Comparison of ENCODE assay signal across 20 cellular contexts in the genomic region with DNA sequence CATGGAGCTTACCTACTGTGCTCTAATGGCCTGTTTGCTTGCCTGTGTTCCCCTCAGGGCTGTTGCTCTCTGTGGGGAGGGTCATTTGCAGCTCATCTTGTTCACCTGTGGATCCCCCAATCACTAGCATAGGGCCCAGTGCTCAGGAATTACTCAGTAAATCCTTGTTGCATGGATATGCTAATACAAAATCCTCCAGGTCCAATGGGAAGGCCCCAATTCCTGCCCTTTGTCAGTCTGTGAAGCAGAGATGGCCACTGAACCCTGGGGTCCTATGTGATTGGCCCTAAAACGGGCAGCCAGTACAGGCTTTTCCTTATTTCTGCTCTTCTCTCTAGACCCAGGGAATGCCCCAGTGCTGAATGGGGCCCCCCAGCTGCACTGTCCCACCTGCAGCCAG. TPM values are rescaled to one million over a fixed set of nuclear protein-coding genes. Genes with fewer than 3 reads are reported as not detected.
DNase-seq lines count a peak whose midpoint lies in the region; ATAC-seq, FAIRE-seq and TF ChIP-seq lines count a peak whose summit lies in the region.
"Had no signal": no experiment of that assay in that cellular context is flagged by ENCODE, and none has a peak within 500 bp of the region (broad histone marks: within the 10 kb centered on the region; RNA-seq: fewer than 3 reads in every experiment).

No MANE protein-coding gene starts in this region.

- H4K20me1 ChIP-seq in GM23338 (replicated peaks; ENCODE audit: insufficient read depth) = no peaks in the 10 kb centered on the region
- no peaks in the 10 kb centered on the region for H4K20me1 ChIP-seq in H1 (replicated peaks in 1 of 2; ENCODE audit: control insufficient read depth in 1 of 2, insufficient read depth in 2 of 2, low read length in 2 of 2)
- H4K20me1 ChIP-seq in hepatocyte (ENCODE audit: insufficient read depth, poor library complexity, severe bottlenecking) = no peaks in the 10 kb centered on the region

- H3K27me3 ChIP-seq in GM23338 (ENCODE audit: insufficient read depth) = no peaks in the 10 kb centered on the region
- no peaks in the 10 kb centered on the region for H3K27me3 ChIP-seq in H1 (replicated peaks in 1 of 4; ENCODE audit: control insufficient read depth in 3 of 4, extremely low read depth in 1 of 4, insufficient read depth in 3 of 4, low read length in 3 of 4)
- H3K27me3 ChIP-seq in mesendoderm (ENCODE audit: insufficient read depth, low read length, poor library complexity) = no peaks in the 10 kb centered on the region
- no peaks in the 10 kb centered on the region for H3K27me3 ChIP-seq in hepatocyte
- H3K27me3 ChIP-seq in SJCRH30 = peaks cover 8% of the 10 kb centered on the region
- H3K27me3 ChIP-seq: BE2C had no signal

- H3K27ac ChIP-seq in GM23338 (ENCODE audit: low read depth) = no peak overlapping the region
- H3K27ac ChIP-seq in H1 (ENCODE audit: low read depth, low read length) = no peak overlapping the region
- no peak overlapping the region for H3K27ac ChIP-seq in mesendoderm (ENCODE audit: low read depth, low read length)
- no peak overlapping the region for H3K27ac ChIP-seq in hepatocyte
- H3K27ac ChIP-seq in SJCRH30 = no peak overlapping the region
- H3K27ac ChIP-seq: KMS-11 had no signal

- DNase-seq in ELF-1 (ENCODE audit: low read depth, low spot score) (peak; percentile 29), GM23338 (ENCODE audit: low spot score) (peak; percentile 53), H1 (ENCODE audit: low read depth in 1 of 2, low spot score in 2 of 2) (no peak), mesendoderm (peak; percentile 53), hepatocyte (ENCODE audit: low spot score) (no peak), SJCRH30 (no peak), H54 (ENCODE audit: insufficient read length, low spot score) (no peak)
- DNase-seq in activated T-cell treated with anti-CD3 and anti-CD28 coated beads, Interleukin-2, amount 50 U/mL, for 24 hours = no peak
- DNase-seq: ACHN; BE2C; C1 segment of cervical spinal cord; CD4-positive, CD25-positive, alpha-beta regulatory T cell; CD8-positive, alpha-beta memory T cell; COR-L47; DMS 273 treated with DMSO at 0.1 percent for 48 hours; DMS79 had no signal

- H3K36me3 ChIP-seq in GM23338 (ENCODE audit: insufficient read depth) (no peaks in the 10 kb centered on the region), H1 (ENCODE audit: control insufficient read depth in 2 of 4, insufficient read depth in 4 of 4, low read length in 3 of 4) (no peaks in the 10 kb centered on the region), mesendoderm (ENCODE audit: control insufficient read depth, insufficient read depth, low read length) (no peaks in the 10 kb centered on the region), hepatocyte (replicated peaks; ENCODE audit: insufficient read depth, low read depth) (no peaks in the 10 kb centered on the region), SJCRH30 (no peaks in the 10 kb centered on the region)
- H3K36me3 ChIP-seq: BE2C, HAP-1 had no signal

- H3K23me2 ChIP-seq in H1 (ENCODE audit: low read depth, low read length) = no peaks in the 10 kb centered on the region; the same call in 1 of the 2 replicates

- no peak overlapping the region for H4K91ac ChIP-seq in H1 (replicated peaks; ENCODE audit: insufficient read length, low read length)

- no peak overlapping the region for H3K14ac ChIP-seq in H1 (ENCODE audit: insufficient read length)

- H3K4me1 Mint-ChIP-seq in GM23338 = peaks cover 8% of the 10 kb centered on the region; the same call in 2 of the 3 replicates
- no peaks in the 10 kb centered on the region for H3K4me1 Mint-ChIP-seq in activated T-cell treated with anti-CD3 and anti-CD28 coated beads, Interleukin-2, amount 50 U/mL, for 24 hours (ENCODE audit: low read depth)
- H3K4me1 Mint-ChIP-seq: CD4-positive, CD25-positive, alpha-beta regulatory T cell; CD8-positive, alpha-beta memory T cell had no signal

- H2AFZ ChIP-seq in GM23338 = peak overlapping the region; percentile 89; the same call in 1 of the 2 replicates
- H2AFZ ChIP-seq in H1 (ENCODE audit: low read length) = peak overlapping the region; percentile 96
- no peak overlapping the region for H2AFZ ChIP-seq in hepatocyte

- no peak for TF ChIP-seq CTCF in GM23338 (conservative IDR thresholded peaks at IDR 0.05; ENCODE audit: low read depth in 2 of 2)
- peak in 1 of 3 experiments; percentile 12; a peak in 1 of 4 replicates for TF ChIP-seq CTCF in H1 (IDR thresholded peaks at IDR 0.05; ENCODE audit: control extremely low read depth in 1 of 3, insufficient read depth in 1 of 3, low read depth in 1 of 3, low read length in 3 of 3)
- TF ChIP-seq CTCF in hepatocyte (IDR thresholded peaks at IDR 0.05; ENCODE audit: poor library complexity) = no peak

- H3K4me2 ChIP-seq in GM23338 (no peak overlapping the region), H1 (ENCODE audit: insufficient read depth in 1 of 2, low read depth in 2 of 2, low read length in 2 of 2) (no peak overlapping the region; a peak in 1 of 4 replicates), mesendoderm (ENCODE audit: low read length) (no peak overlapping the region), hepatocyte (no peak overlapping the region)
- H3K4me2 ChIP-seq: KMS-11 had no signal

- H3K9me3 Mint-ChIP-seq in GM23338 = no peaks in the 10 kb centered on the region
- no peaks in the 10 kb centered on the region for H3K9me3 Mint-ChIP-seq in activated T-cell treated with anti-CD3 and anti-CD28 coated beads, Interleukin-2, amount 50 U/mL, for 24 hours
- H3K9me3 Mint-ChIP-seq: CD8-positive, alpha-beta memory T cell had no signal

- H3K9ac ChIP-seq in H1 (replicated peaks in 1 of 4; ENCODE audit: extremely low read depth in 1 of 4, low read depth in 3 of 4, low read length in 3 of 4) = no peak overlapping the region
- no peak overlapping the region for H3K9ac ChIP-seq in mesendoderm (ENCODE audit: low read length)
- H3K9ac ChIP-seq: KMS-11 had no signal

- H3K56ac ChIP-seq in H1 (replicated peaks; ENCODE audit: insufficient read length, low read depth, low read length) = no peak overlapping the region
- no peak overlapping the region for H3K56ac ChIP-seq in mesendoderm (ENCODE audit: low read length)

- ATAC-seq in GM23338 = peak; percentile 91
- ATAC-seq: GM12878 had no signal

- H3K9me3 ChIP-seq in H1 (ENCODE audit: insufficient read depth in 2 of 2, low read depth in 1 of 2, low read length in 1 of 2) = no peaks in the 10 kb centered on the region
- no peaks in the 10 kb centered on the region for H3K9me3 ChIP-seq in hepatocyte (ENCODE audit: low read depth)
- H3K9me3 ChIP-seq in SJCRH30 (replicated peaks) = no peaks in the 10 kb centered on the region
- H3K9me3 ChIP-seq: BE2C, HAP-1 had no signal

- no peaks in the 10 kb centered on the region for H3F3A ChIP-seq in GM23338 (replicated peaks; ENCODE audit: low read depth)

- no peak overlapping the region for H3K27ac Mint-ChIP-seq in GM23338
- no peak overlapping the region for H3K27ac Mint-ChIP-seq in activated T-cell treated with anti-CD3 and anti-CD28 coated beads, Interleukin-2, amount 50 U/mL, for 24 hours

- POLR2A ChIA-PET in H1 (lab: Charles Lee; ENCODE audit: partially characterized antibody) = interaction anchor here (1.1 kb wide), 1 partner anchor 12 kb away, joined by 3 read pairs; no protein-coding TSS in a partner anchor

- no peaks in the 10 kb centered on the region for H3K4me1 ChIP-seq in GM23338 (ENCODE audit: insufficient read depth)
- H3K4me1 ChIP-seq in H1 (replicated peaks in 1 of 4; ENCODE audit: control insufficient read depth in 3 of 4, insufficient read depth in 4 of 4, low read length in 3 of 4) = peaks cover 0 to 6% (median 2%) of the 10 kb centered on the region in 4 experiments; a peak in 2 of 7 replicates
- no peaks in the 10 kb centered on the region for H3K4me1 ChIP-seq in mesendoderm (ENCODE audit: control insufficient read depth, low read depth, low read length)
- peaks cover 4% of the 10 kb centered on the region for H3K4me1 ChIP-seq in hepatocyte (ENCODE audit: insufficient read depth)
- no peaks in the 10 kb centered on the region for H3K4me1 ChIP-seq in SJCRH30
- H3K4me1 ChIP-seq: BE2C, HAP-1 had no signal

- no peak for FAIRE-seq in H1 (lab: Jason Lieb, UNC)
- no peak for FAIRE-seq in H54 (lab: Jason Lieb, UNC)
- FAIRE-seq: A204.1 had no signal

- H2AK5ac ChIP-seq in H1 (ENCODE audit: low read depth, low read length) (no peak overlapping the region), mesendoderm (ENCODE audit: low read length) (no peak overlapping the region)

- no peak overlapping the region for H4K5ac ChIP-seq in H1 (ENCODE audit: insufficient read length, low read depth, low read length)
- no peak overlapping the region for H4K5ac ChIP-seq in mesendoderm (ENCODE audit: low read length)

- H3K18ac ChIP-seq in H1 (ENCODE audit: extremely low read depth, low read length) (no peak overlapping the region), mesendoderm (ENCODE audit: low read length) (no peak overlapping the region)

- CTCF ChIA-PET in H1 (lab: Charles Lee; ENCODE audit: partially characterized antibody) = interaction anchor here (0.6 to 2.3 kb wide), 12 partner anchors 12 to 1761 kb away, joined by 3 to 7 read pairs (median 4); no protein-coding TSS in a partner anchor

- H3K4me3 ChIP-seq in GM23338 = no peak overlapping the region
- no peak overlapping the region for H3K4me3 ChIP-seq in H1 (ENCODE audit: extremely low read depth in 1 of 4, insufficient read depth in 2 of 4, low read depth in 3 of 4, low read length in 4 of 4)
- H3K4me3 ChIP-seq in mesendoderm (ENCODE audit: low read length) = no peak overlapping the region
- no peak overlapping the region for H3K4me3 ChIP-seq in hepatocyte
- no peak overlapping the region for H3K4me3 ChIP-seq in SJCRH30
- H3K4me3 ChIP-seq: GM12878, HAP-1 had no signal

- H3K4me3 Mint-ChIP-seq in GM23338 = no peak overlapping the region
- no peak overlapping the region for H3K4me3 Mint-ChIP-seq in activated T-cell treated with anti-CD3 and anti-CD28 coated beads, Interleukin-2, amount 50 U/mL, for 24 hours
- H3K4me3 Mint-ChIP-seq: CD4-positive, CD25-positive, alpha-beta regulatory T cell; CD8-positive, alpha-beta memory T cell had no signal

- H2BK12ac ChIP-seq in H1 (ENCODE audit: low read depth, low read length) = no peak overlapping the region

- WGBS in H1 (ENCODE audit: extremely low coverage in 1 of 2, insufficient coverage in 1 of 2, insufficient read length in 1 of 2, insufficient replicate concordance in 2 of 2, low coverage in 1 of 2, low lambda C conversion rate in 2 of 2, missing lambda C conversion rate in 1 of 2), 2 experiments = 47% methylated on average over 1 of the region's 1 CpG; no CpG with 5 or more reads in 1 of the 2 experiments
- no CpG with 5 or more reads among the region's 1 CpG for WGBS in mesendoderm (ENCODE audit: extremely low coverage, insufficient coverage, low lambda C conversion rate)
- 53% methylated on average over 1 of the region's 1 CpG for WGBS in hepatocyte (ENCODE audit: low lambda C conversion rate, missing lambda C conversion rate)

- no peak overlapping the region for H2BK15ac ChIP-seq in H1 (ENCODE audit: low read length)
- no peak overlapping the region for H2BK15ac ChIP-seq in mesendoderm (replicated peaks; ENCODE audit: low read depth)

- no peak for TF ChIP-seq POLR2A in H1 (IDR thresholded peaks at IDR 0.05; ENCODE audit: control extremely low read depth in 1 of 2, low read depth in 2 of 2, low read length in 2 of 2)
- TF ChIP-seq POLR2A in H54 (IDR thresholded peaks at IDR 0.05; ENCODE audit: low read depth, low read length) = no peak

- H3K23ac ChIP-seq in H1 (ENCODE audit: insufficient read length) (no peak overlapping the region), mesendoderm (ENCODE audit: low read length) (no peak overlapping the region)

- no peak overlapping the region for H2BK20ac ChIP-seq in H1 (ENCODE audit: low read length)

- H3K27me3 Mint-ChIP-seq in GM23338 (ENCODE audit: insufficient read depth, low read depth, poor library complexity) = peaks cover 7% of the 10 kb centered on the region
- no peaks in the 10 kb centered on the region for H3K27me3 Mint-ChIP-seq in activated T-cell treated with anti-CD3 and anti-CD28 coated beads, Interleukin-2, amount 50 U/mL, for 24 hours

- H4K8ac ChIP-seq in H1 (ENCODE audit: extremely low read depth, insufficient read depth, low read length) (peak overlapping the region; percentile 36; the same call in 1 of the 2 replicates), mesendoderm (ENCODE audit: low read depth, low read length) (no peak overlapping the region)

- H3K4ac ChIP-seq in H1 (replicated peaks; ENCODE audit: insufficient read length, low read depth, low read length) = no peak overlapping the region
- H3K4ac ChIP-seq in mesendoderm (ENCODE audit: low read depth, low read length) = no peak overlapping the region

- H2BK120ac ChIP-seq in H1 (replicated peaks; ENCODE audit: low read depth, low read length) (no peak overlapping the region), mesendoderm (ENCODE audit: low read depth, low read length) (no peak overlapping the region)

- H3K36me3 Mint-ChIP-seq in GM23338 (ENCODE audit: low read depth) = no peaks in the 10 kb centered on the region
- no peaks in the 10 kb centered on the region for H3K36me3 Mint-ChIP-seq in activated T-cell treated with anti-CD3 and anti-CD28 coated beads, Interleukin-2, amount 50 U/mL, for 24 hours (ENCODE audit: low read depth)
- H3K36me3 Mint-ChIP-seq: CD4-positive, CD25-positive, alpha-beta regulatory T cell; CD8-positive, alpha-beta memory T cell had no signal

- H3K79me2 ChIP-seq in GM23338 (replicated peaks; ENCODE audit: insufficient read depth) = no peaks in the 10 kb centered on the region
- H3K79me2 ChIP-seq in H1 (ENCODE audit: control insufficient read depth in 1 of 2, insufficient read depth in 2 of 2, low read length in 2 of 2) = no peaks in the 10 kb centered on the region
- no peaks in the 10 kb centered on the region for H3K79me2 ChIP-seq in mesendoderm (ENCODE audit: control insufficient read depth, insufficient read depth, low read length)
- no peaks in the 10 kb centered on the region for H3K79me2 ChIP-seq in hepatocyte

- H3K79me1 ChIP-seq in H1 (ENCODE audit: low read depth, low read length) = no peaks in the 10 kb centered on the region
- no peaks in the 10 kb centered on the region for H3K79me1 ChIP-seq in mesendoderm (ENCODE audit: low read length)

- H2BK5ac ChIP-seq in H1 (ENCODE audit: low read depth, low read length) = no peak overlapping the region
- H2BK5ac ChIP-seq in mesendoderm (ENCODE audit: low read length) = no peak overlapping the region

- H3K9me2 ChIP-seq in GM23338 (ENCODE audit: insufficient read depth) (no peaks in the 10 kb centered on the region), hepatocyte (replicated peaks; ENCODE audit: insufficient read depth) (no peaks in the 10 kb centered on the region)

- no peak for TF ChIP-seq EP300 in H1 (IDR thresholded peaks at IDR 0.05; ENCODE audit: borderline replicate concordance in 1 of 2, low read depth in 2 of 2, low read length in 2 of 2)

- TF ChIP-seq RAD21 in H1 (IDR thresholded peaks at IDR 0.05 in 1 of 2, conservative IDR thresholded peaks at IDR 0.05 in 1 of 2; ENCODE audit: low read depth in 2 of 2, low read length in 2 of 2) = no peak

RNA-seq across cellular contexts. Expression of gene FOS, which starts 44.1 kb away (rescaled TPM):
- total RNA-seq in GM23338 (2014; rRNA removed; shearing (Covaris generic)) = 39.7 and 47.3 TPM in 2 replicates
- polyA plus RNA-seq in GM23338 (2016; fragmentation: Nextera tagmentation; extraction: Ambion mirVana) (48.6 and 54.8 TPM in 2 replicates), H1 (2011; rRNA removed) (50.2 and 74.5 TPM in 2 replicates), hepatocyte (935 and 1,189 TPM in 2 replicates)
- total RNA-seq in H1 (2021; fragmentation: NEBNext Ultra II Directional; extraction: Animal tissue kit (Norgen Biotek cat#: 25700)) = 51.5 and 51.8 TPM in 2 replicates
- 29.8 TPM for polyA plus RNA-seq in H1 (2011; cell fraction: cytosol; rRNA removed)
- 236 TPM for polyA plus RNA-seq in H1 (2011; cell fraction: nucleus; rRNA removed)
- polyA plus RNA-seq in H1 (2012, experiment 1 of 2) = 36.4 to 90.0 TPM (median 56.1 TPM) in 4 replicates
- polyA plus RNA-seq in H1 (2012, experiment 2 of 2) = 60.5 TPM
- polyA plus RNA-seq in H1 (2013, experiment 1 of 2) = 8.6 TPM
- 8.3 TPM for polyA plus RNA-seq in H1 (2013, experiment 2 of 2)
- polyA minus RNA-seq in H1 (2011; rRNA and poly(A)+ RNA removed) = 35.8 and 91.1 TPM in 2 replicates
- 38.5 TPM for polyA minus RNA-seq in H1 (2011; cell fraction: cytosol; rRNA and poly(A)+ RNA removed)
- polyA minus RNA-seq in H1 (2011; cell fraction: nucleus; rRNA and poly(A)+ RNA removed) = 604 TPM
- polyA plus RNA-seq in mesendoderm (2013, experiment 1 of 2) = 30.2 TPM
- polyA plus RNA-seq in mesendoderm (2013, experiment 2 of 2) = 33.0 TPM
- total RNA-seq in hepatocyte = 657 and 865 TPM in 2 replicates
- 2.9 and 3.1 TPM in 2 replicates for total RNA-seq in SJCRH30 (2014; rRNA removed; shearing (Covaris generic))

Comparison
In these comparisons a context has a peak if more than half of its experiments do, and no peak if none do; other contexts are left out.
1. DNase-seq: peak in ELF-1 (single experiment), GM23338 (single experiment) and mesendoderm (single experiment); none in H1 (0 of 2), hepatocyte (single experiment), SJCRH30 (0 of 2), activated T-cell treated with anti-CD3 and anti-CD28 coated beads, Interleukin-2, amount 50 U/mL, for 24 hours (single experiment) and H54 (single experiment).
2. RNA of gene FOS, which starts 44.1 kb away (total RNA-seq): 657 to 865 TPM in hepatocyte; 51.5 to 51.8 TPM in H1, 39.7 to 47.3 TPM in GM23338 and 2.9 to 3.1 TPM in SJCRH30; every median in the first group is over 10 times any median in the second.